8 cellular contexts compared by ENCODE assay signal in the genomic region with DNA sequence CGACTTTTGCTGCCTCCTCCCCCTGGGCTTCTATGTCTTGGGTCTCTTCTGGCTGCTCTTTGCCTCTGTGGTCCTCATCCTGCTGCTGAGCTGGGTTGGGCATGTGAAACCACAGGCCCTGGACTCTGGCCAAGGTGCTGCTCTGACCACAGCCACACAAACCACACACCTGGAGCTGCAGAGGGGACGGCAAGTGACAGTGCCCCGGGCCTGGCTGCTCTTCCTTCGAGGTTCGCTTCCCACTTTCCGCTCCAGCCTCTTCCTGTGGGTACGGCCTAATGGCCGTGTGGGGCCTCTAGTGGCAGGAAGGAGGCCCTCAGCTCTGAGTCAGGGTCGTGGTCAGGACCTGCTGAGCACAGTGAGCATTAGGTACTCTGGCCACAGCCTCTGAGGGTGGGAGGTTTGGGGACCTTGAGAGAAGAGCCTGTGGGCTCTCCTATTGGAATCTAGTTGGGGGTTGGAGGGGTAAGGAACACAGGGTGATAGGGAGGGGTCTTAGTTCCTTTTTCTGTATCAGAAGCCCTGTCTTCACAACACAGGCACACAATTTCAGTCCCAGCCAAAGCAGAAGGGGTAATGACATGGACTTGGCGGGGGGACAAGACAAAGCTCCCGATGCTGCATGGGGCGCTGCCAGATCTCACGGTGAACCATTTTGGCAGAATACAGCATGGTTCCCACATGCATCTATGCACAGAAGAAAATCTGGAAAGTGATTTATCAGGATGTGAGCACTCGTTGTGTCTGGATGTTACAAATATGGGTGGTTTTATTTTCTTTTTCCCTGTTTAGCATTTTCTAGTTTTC. TPM values are rescaled to one million over a fixed set of nuclear protein-coding genes. Genes with fewer than 3 reads are reported as not detected.
DNase-seq lines count a peak whose midpoint lies in the region; ATAC-seq lines count a peak whose summit lies in the region.

No MANE protein-coding gene starts in this region.

- H3K4me1 ChIP-seq in adipocyte (ENCODE audit: control insufficient read depth, insufficient read depth, low read length) = peaks cover 22% of the 10 kb centered on the region

- no peaks in the 10 kb centered on the region for H3K9me3 ChIP-seq in adipocyte (ENCODE audit: control insufficient read depth, low read length)

- H3K9ac ChIP-seq in adipocyte (ENCODE audit: low read length) = peak overlapping the region; percentile 57

- no peaks in the 10 kb centered on the region for H3K27me3 ChIP-seq in adipocyte (replicated peaks; ENCODE audit: control insufficient read depth, insufficient read depth, low read length)

- H3K27me3 Mint-ChIP-seq in T-helper 1 cell treated with Interleukin-12 subunit alpha and Interleukin-12 subunit beta and Interleukin-4 antibody, amounts not matched to agents 30 μg/mL and 1 μg/mL, for 36 hours (ENCODE audit: low read depth) = no peaks in the 10 kb centered on the region

- peaks cover 45% of the 10 kb centered on the region for H3K36me3 Mint-ChIP-seq in T-helper 1 cell treated with Interleukin-12 subunit alpha and Interleukin-12 subunit beta and Interleukin-4 antibody, amounts not matched to agents 30 μg/mL and 1 μg/mL, for 36 hours (ENCODE audit: low read depth)

- no peak for ATAC-seq in HG02610 (IDR thresholded peaks at IDR 0.05; ENCODE audit: unreplicated experiment)
- ATAC-seq in GM18870 (IDR thresholded peaks at IDR 0.05; ENCODE audit: unreplicated experiment) = no peak

- peaks cover 28% of the 10 kb centered on the region for H3K36me3 ChIP-seq in adipocyte (ENCODE audit: control insufficient read depth, insufficient read depth, low read length, severe bottlenecking)

- H3K4me3 Mint-ChIP-seq in T-helper 1 cell treated with Interleukin-12 subunit alpha and Interleukin-12 subunit beta and Interleukin-4 antibody, amounts not matched to agents 30 μg/mL and 1 μg/mL, for 36 hours = no peak overlapping the region

- H3K4me3 ChIP-seq in adipocyte (ENCODE audit: low read length) = no peak overlapping the region

- peaks cover 33% of the 10 kb centered on the region for H3K4me1 Mint-ChIP-seq in T-helper 1 cell treated with Interleukin-12 subunit alpha and Interleukin-12 subunit beta and Interleukin-4 antibody, amounts not matched to agents 30 μg/mL and 1 μg/mL, for 36 hours (ENCODE audit: low read depth)

- DNase-seq in T-helper 1 cell (no peak), M059J (ENCODE audit: low read depth) (peak; percentile 82), adipocyte (ENCODE audit: low read depth) (peak; percentile 4), left kidney (ENCODE audit: low read depth, low spot score) (peak; percentile 67), OCI-M2 (lab: John Stamatoyannopoulos, UW; ENCODE audit: unreplicated experiment) (no peak)

- H3K27ac Mint-ChIP-seq in T-helper 1 cell treated with Interleukin-12 subunit alpha and Interleukin-12 subunit beta and Interleukin-4 antibody, amounts not matched to agents 30 μg/mL and 1 μg/mL, for 36 hours = peak overlapping the region; percentile 60

- H3K9me3 Mint-ChIP-seq in T-helper 1 cell treated with Interleukin-12 subunit alpha and Interleukin-12 subunit beta and Interleukin-4 antibody, amounts not matched to agents 30 μg/mL and 1 μg/mL, for 36 hours = no peaks in the 10 kb centered on the region

RNA-seq across cellular contexts. Expression of gene GP1BA, which starts 2.3 kb away (rescaled TPM):
- total RNA-seq in M059J (2014; rRNA removed; shearing (Covaris generic)) = 0.05 TPM in 1 of 2 replicates, not detected in the other

RNA-seq across cellular contexts. Expression of gene SLC25A11, which starts 5.5 kb away (rescaled TPM):
- total RNA-seq in M059J (2014; rRNA removed; shearing (Covaris generic)) = 87.0 and 103 TPM in 2 replicates

RNA-seq across cellular contexts. Expression of gene RNF167, which starts 5.7 kb away (rescaled TPM):
- 27.8 and 30.5 TPM in 2 replicates for total RNA-seq in M059J (2014; rRNA removed; shearing (Covaris generic))

RNA-seq across cellular contexts. Expression of gene PFN1, which starts 14.0 kb away (rescaled TPM):
- total RNA-seq in M059J (2014; rRNA removed; shearing (Covaris generic)) = 1,238 and 1,483 TPM in 2 replicates

RNA-seq across cellular contexts. Expression of gene ENO3, which starts 16.5 kb away (rescaled TPM):
- 0.27 and 1.1 TPM in 2 replicates for total RNA-seq in M059J (2014; rRNA removed; shearing (Covaris generic))

Comparison
In these comparisons a context has a peak if more than half of its experiments do, and no peak if none do; other contexts are left out.
1. DNase-seq: peak in M059J (single experiment), adipocyte (single experiment) and left kidney (single experiment); none in T-helper 1 cell (0 of 5) and OCI-M2 (single experiment).